Comparison of ENCODE assay signal across 30 cellular contexts in genomic region chr22:30994960-30995359, GRCh38.
"Had no signal": no experiment of that assay in that cellular context is flagged by ENCODE, and none has a peak within 500 bp of the region (broad histone marks: within the 10 kb centered on the region; RNA-seq: fewer than 3 reads in every experiment).

No MANE protein-coding gene starts in this region.

- H3K9me3 Mint-ChIP-seq: activated T-helper 17 cell treated with anti-CD3 and anti-CD28 coated beads, Interleukin-2, amount 50 U/mL, for 72 hours had no signal

- H3K4me3 Mint-ChIP-seq: activated CD8-positive, alpha-beta T cell treated with anti-CD3 and anti-CD28 coated beads for 36 hours; activated T-cell treated with anti-CD3 and anti-CD28 coated beads, Interleukin-2, amount 50 U/mL, for 4 hours; activated T-helper 17 cell treated with anti-CD3 and anti-CD28 coated beads, Interleukin-2, amount 50 U/mL, for 72 hours; dendritic cell treated with granulocyte-macrophage colony-stimulating factor and Interleukin-4, amounts not matched to agents 40 ng/mL and 50 ng/mL, for 4 days; endodermal cell; immature natural killer cell; naive thymus-derived CD4-positive, alpha-beta T cell; stimulated activated effector memory CD8-positive, alpha-beta T cell treated with anti-CD3 and anti-CD28 coated beads, Interleukin-12 subunit alpha, Interleukin-12 subunit beta, amount 100 ng/mL, for 72 hours; stimulated activated naive CD8-positive, alpha-beta T cell treated with anti-CD3 and anti-CD28 coated beads, Interleukin-15, amount 100 ng/mL, for 72 hours; WTC11 had no signal

- H3K36me3 Mint-ChIP-seq: stimulated activated effector memory CD8-positive, alpha-beta T cell treated with anti-CD3 and anti-CD28 coated beads, Interleukin-12 subunit alpha, Interleukin-12 subunit beta, amount 100 ng/mL, for 72 hours had no signal

- ATAC-seq: activated CD8-positive, alpha-beta T cell treated with anti-CD3 and anti-CD28 coated beads for 36 hours; activated T-cell treated with anti-CD3 and anti-CD28 coated beads, Interleukin-2, amount 50 U/mL, for 4 hours; activated T-helper 17 cell treated with anti-CD3 and anti-CD28 coated beads, Interleukin-2, amount 50 U/mL, for 72 hours; esophagus mucosa; heart left ventricle; left colon; naive thymus-derived CD4-positive, alpha-beta T cell; right lobe of liver; stimulated activated effector memory CD8-positive, alpha-beta T cell treated with anti-CD3 and anti-CD28 coated beads, Interleukin-12 subunit alpha, Interleukin-12 subunit beta, amount 100 ng/mL, for 72 hours; stimulated activated naive CD8-positive, alpha-beta T cell treated with anti-CD3 and anti-CD28 coated beads, Interleukin-15, amount 100 ng/mL, for 72 hours; upper lobe of right lung; WTC11 had no signal

- H3K27ac ChIP-seq: heart left ventricle, ovary, right lobe of liver, upper lobe of right lung had no signal

- FAIRE-seq: kidney had no signal

- DNase-seq: activated CD4-positive, alpha-beta T cell treated with anti-CD3 and anti-CD28 coated beads, Interleukin-2, amount 50 U/mL, for 1 hour; activated CD8-positive, alpha-beta T cell treated with anti-CD3 and anti-CD28 coated beads for 36 hours; activated gamma-delta T cell treated with Interleukin-2 at 50 U/mL for 16 hours; activated naive CD4-positive, alpha-beta T cell treated with anti-CD3 and anti-CD28 coated beads, Interleukin-2, amount 50 U/mL, for 16 hours; activated T-cell treated with anti-CD3 and anti-CD28 coated beads, Interleukin-2, amount 50 U/mL, for 4 hours; amniotic stem cell; central memory CD4-positive, alpha-beta T cell; endodermal cell; foreskin fibroblast; heart left ventricle; hypothalamus; immature natural killer cell; kidney; left colon; mammary epithelial cell; midbrain; naive thymus-derived CD4-positive, alpha-beta T cell; ovary; right lobe of liver; stimulated activated CD4-positive, alpha-beta T cell treated with anti-CD3 and anti-CD28 coated beads, Interleukin-12 subunit alpha, Interleukin-12 subunit beta, amount 100 ng/mL, for 4 hours; stimulated activated CD4-positive, alpha-beta T cell treated with anti-CD3 and anti-CD28 coated beads, Interleukin-4, amount 100 ng/mL, for 24 hours; stimulated activated naive CD8-positive, alpha-beta T cell treated with anti-CD3 and anti-CD28 coated beads, Interleukin-15, amount 100 ng/mL, for 72 hours; substantia nigra; upper lobe of right lung had no signal

- H3K4me1 Mint-ChIP-seq: activated T-helper 17 cell treated with anti-CD3 and anti-CD28 coated beads, Interleukin-2, amount 50 U/mL, for 72 hours; endodermal cell; immature natural killer cell; naive thymus-derived CD4-positive, alpha-beta T cell; stimulated activated effector memory CD8-positive, alpha-beta T cell treated with anti-CD3 and anti-CD28 coated beads, Interleukin-12 subunit alpha, Interleukin-12 subunit beta, amount 100 ng/mL, for 72 hours; stimulated activated naive CD8-positive, alpha-beta T cell treated with anti-CD3 and anti-CD28 coated beads, Interleukin-15, amount 100 ng/mL, for 72 hours; WTC11 had no signal

- H3K4me3 ChIP-seq: heart left ventricle, ovary, right lobe of liver, upper lobe of right lung had no signal

- H3K27ac Mint-ChIP-seq: activated CD8-positive, alpha-beta T cell treated with anti-CD3 and anti-CD28 coated beads for 36 hours; activated T-helper 17 cell treated with anti-CD3 and anti-CD28 coated beads, Interleukin-2, amount 50 U/mL, for 72 hours; endodermal cell; immature natural killer cell; naive thymus-derived CD4-positive, alpha-beta T cell; progenitor cell of endocrine pancreas; stimulated activated effector memory CD8-positive, alpha-beta T cell treated with anti-CD3 and anti-CD28 coated beads, Interleukin-12 subunit alpha, Interleukin-12 subunit beta, amount 100 ng/mL, for 72 hours; stimulated activated naive CD8-positive, alpha-beta T cell treated with anti-CD3 and anti-CD28 coated beads, Interleukin-15, amount 100 ng/mL, for 72 hours; WTC11 had no signal

- H3K9me3 ChIP-seq: ovary, right lobe of liver, upper lobe of right lung had no signal

- H3K4me1 ChIP-seq: right lobe of liver, upper lobe of right lung had no signal

- H3K27me3 Mint-ChIP-seq: activated CD8-positive, alpha-beta T cell treated with anti-CD3 and anti-CD28 coated beads for 36 hours; activated T-helper 17 cell treated with anti-CD3 and anti-CD28 coated beads, Interleukin-2, amount 50 U/mL, for 72 hours; dendritic cell treated with granulocyte-macrophage colony-stimulating factor and Interleukin-4, amounts not matched to agents 40 ng/mL and 50 ng/mL, for 4 days; progenitor cell of endocrine pancreas; stimulated activated naive CD8-positive, alpha-beta T cell treated with anti-CD3 and anti-CD28 coated beads, Interleukin-15, amount 100 ng/mL, for 72 hours had no signal

- H3K27me3 ChIP-seq: heart left ventricle, ovary, right lobe of liver, upper lobe of right lung had no signal

- H3K36me3 ChIP-seq: heart left ventricle, ovary, right lobe of liver, upper lobe of right lung had no signal
